In the genomic region with DNA sequence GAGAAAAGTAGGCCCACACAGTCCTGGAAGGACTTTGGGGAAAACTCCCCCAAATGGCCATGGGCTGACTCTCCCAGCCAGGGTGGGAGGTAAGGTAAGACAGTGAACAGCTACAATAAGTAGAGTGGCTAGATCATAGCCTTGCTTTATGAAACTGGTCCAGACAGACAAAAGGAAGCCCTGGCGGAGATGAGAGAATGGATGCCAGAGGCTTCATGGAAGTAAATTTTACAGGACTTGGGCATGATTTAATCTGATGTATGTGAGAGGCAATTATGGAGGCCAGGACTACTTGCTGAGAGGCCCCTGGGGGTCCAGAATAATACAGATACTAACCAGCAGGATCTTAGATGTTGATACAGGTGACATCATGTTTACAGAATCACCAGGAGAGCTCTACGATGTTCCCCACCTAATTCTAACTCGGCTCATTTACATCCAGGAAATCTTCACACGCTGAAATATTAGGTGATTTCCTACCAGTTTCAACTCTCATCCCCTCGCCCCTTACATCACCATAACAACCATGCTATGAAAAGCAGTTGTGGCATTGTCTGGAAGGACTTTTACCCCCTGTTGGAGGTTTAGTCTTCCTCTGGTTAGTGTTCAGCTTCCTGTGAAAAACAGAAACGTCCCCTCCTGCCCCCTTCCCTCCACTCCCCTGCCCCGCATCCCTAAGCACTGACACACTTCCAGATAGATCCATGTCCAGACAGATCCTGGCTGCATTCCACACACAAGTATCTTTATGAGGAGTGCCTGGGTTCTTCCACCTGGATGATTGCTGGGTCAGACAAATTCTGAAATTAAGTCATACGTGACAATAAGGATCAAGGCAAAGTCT, we compare ENCODE assay signal across 12 cellular contexts.
DNase-seq lines count a peak whose midpoint lies in the region; ATAC-seq lines count a peak whose summit lies in the region.
"Had no signal": no experiment of that assay in that cellular context is flagged by ENCODE, and none has a peak within 500 bp of the region (broad histone marks: within the 10 kb centered on the region; RNA-seq: fewer than 3 reads in every experiment).

No MANE protein-coding gene starts in this region.

- ATAC-seq in GM19025 (IDR thresholded peaks at IDR 0.05; ENCODE audit: low read depth, unreplicated experiment), result peak; percentile 63
- ATAC-seq in HG03439 (IDR thresholded peaks at IDR 0.05; ENCODE audit: unreplicated experiment), result no peak
- ATAC-seq in HG03378 (IDR thresholded peaks at IDR 0.05; ENCODE audit: unreplicated experiment), result no peak
- no peak for ATAC-seq in HG02852 (IDR thresholded peaks at IDR 0.05; ENCODE audit: unreplicated experiment)
- ATAC-seq: HCT116 had no signal

- peak overlapping the region; percentile 76 for H3K27ac ChIP-seq in epithelial cell of prostate

- DNase-seq in COR-L47 (lab: John Stamatoyannopoulos, UW) (peak; percentile 91), NCI-H2081 (lab: John Stamatoyannopoulos, UW) (peak; percentile 78 to 94), epithelial cell of prostate (ENCODE audit: low read depth, low spot score) (peak; percentile 44)
- DNase-seq in stimulated activated CD4-positive, alpha-beta T cell treated with anti-CD3 and anti-CD28 coated beads, Interleukin-4, amount 100 ng/mL, for 4 hours, result no peak
- DNase-seq: DMS 273 treated with DMSO at 0.1 percent for 48 hours, kidney, NCI-H187 treated with DMSO at 0.1 percent for 48 hours had no signal

Comparison
In these comparisons a context has a peak if more than half of its experiments do, and no peak if none do; other contexts are left out.
1. DNase-seq: peak in COR-L47 (single experiment), NCI-H2081 (2 of 2) and epithelial cell of prostate (single experiment); none in stimulated activated CD4-positive, alpha-beta T cell treated with anti-CD3 and anti-CD28 coated beads, Interleukin-4, amount 100 ng/mL, for 4 hours (0 of 2).